8 cellular contexts compared by ENCODE assay signal in the genomic region with DNA sequence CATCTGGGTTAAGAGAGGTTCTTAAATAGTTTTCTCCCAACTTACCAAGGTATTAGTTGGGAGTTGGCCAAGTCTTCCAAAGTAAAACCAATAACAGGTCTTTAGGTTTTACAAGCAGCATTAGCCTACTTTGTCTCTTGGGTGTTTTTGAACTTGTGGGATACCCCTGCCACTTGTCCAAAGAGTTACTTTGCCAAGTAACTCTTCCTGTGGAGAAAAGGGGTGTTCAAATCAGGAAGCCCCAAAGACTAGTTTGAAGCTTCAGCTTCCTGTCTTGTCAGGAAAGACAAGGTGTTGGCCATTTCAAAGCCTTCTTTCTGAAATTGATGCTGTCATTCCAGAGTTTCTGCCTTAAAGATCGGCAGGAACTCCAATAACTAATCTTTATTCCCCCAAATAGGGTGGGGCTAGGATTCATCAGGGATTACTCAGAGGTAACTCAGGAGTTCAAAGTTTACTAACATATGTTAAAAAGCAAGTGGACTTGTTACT. TPM values are rescaled to one million over a fixed set of nuclear protein-coding genes. Genes with fewer than 3 reads are reported as not detected.
DNase-seq lines count a peak whose midpoint lies in the region; ATAC-seq and TF ChIP-seq lines count a peak whose summit lies in the region.

No MANE protein-coding gene starts in this region.

- no peaks in the 10 kb centered on the region for H3K9me3 Mint-ChIP-seq in activated T-cell treated with anti-CD3 and anti-CD28 coated beads, Interleukin-2, amount 50 U/mL, for 24 hours
- H3K9me3 Mint-ChIP-seq in T-helper 1 cell treated with Interleukin-12 subunit alpha and Interleukin-12 subunit beta and Interleukin-4 antibody, amounts not matched to agents 30 μg/mL and 1 μg/mL, for 36 hours, result no peaks in the 10 kb centered on the region

- no peaks in the 10 kb centered on the region for H3K27me3 ChIP-seq in sigmoid colon

- H3K4me3 ChIP-seq in foreskin fibroblast (ENCODE audit: low read depth in 1 of 2, low read length in 2 of 2) (peak overlapping the region; percentile 87 to 89), sigmoid colon (peak overlapping the region; percentile 60 to 99 (median 78))

- peaks cover 0 to 42% (median 28%) of the 10 kb centered on the region in 4 donors for H3K4me1 ChIP-seq in sigmoid colon

- H3K4me3 Mint-ChIP-seq in activated T-cell treated with anti-CD3 and anti-CD28 coated beads, Interleukin-2, amount 50 U/mL, for 24 hours, result peak overlapping the region; percentile 90
- peak overlapping the region; percentile 92 for H3K4me3 Mint-ChIP-seq in T-helper 1 cell treated with Interleukin-12 subunit alpha and Interleukin-12 subunit beta and Interleukin-4 antibody, amounts not matched to agents 30 μg/mL and 1 μg/mL, for 36 hours

- peak overlapping the region; percentile 77 to 90 (median 84) for H3K27ac ChIP-seq in sigmoid colon

- TF ChIP-seq POLR2A in sigmoid colon (IDR thresholded peaks at IDR 0.05), result no peak

- no peak for TF ChIP-seq CTCF in foreskin fibroblast (IDR thresholded peaks at IDR 0.05; ENCODE audit: low read depth, low read length)
- TF ChIP-seq CTCF in sigmoid colon (IDR thresholded peaks at IDR 0.05), result no peak

- peaks cover 76% of the 10 kb centered on the region for H3K4me1 Mint-ChIP-seq in activated T-cell treated with anti-CD3 and anti-CD28 coated beads, Interleukin-2, amount 50 U/mL, for 24 hours (ENCODE audit: low read depth)
- peaks cover 52% of the 10 kb centered on the region for H3K4me1 Mint-ChIP-seq in T-helper 1 cell treated with Interleukin-12 subunit alpha and Interleukin-12 subunit beta and Interleukin-4 antibody, amounts not matched to agents 30 μg/mL and 1 μg/mL, for 36 hours (ENCODE audit: low read depth)

- peak overlapping the region; percentile 95 for H3K27ac Mint-ChIP-seq in activated T-cell treated with anti-CD3 and anti-CD28 coated beads, Interleukin-2, amount 50 U/mL, for 24 hours
- peak overlapping the region; percentile 89 for H3K27ac Mint-ChIP-seq in T-helper 1 cell treated with Interleukin-12 subunit alpha and Interleukin-12 subunit beta and Interleukin-4 antibody, amounts not matched to agents 30 μg/mL and 1 μg/mL, for 36 hours

- H3K36me3 ChIP-seq in sigmoid colon, result peaks cover 0 to 33% (median 10%) of the 10 kb centered on the region in 4 donors

- no peaks in the 10 kb centered on the region for H3K9me3 ChIP-seq in sigmoid colon

- WGBS in sigmoid colon, 2 donors, result 4 to 8% methylated on average over 1 of the region's 1 CpG

- no peaks in the 10 kb centered on the region for H3K27me3 Mint-ChIP-seq in activated T-cell treated with anti-CD3 and anti-CD28 coated beads, Interleukin-2, amount 50 U/mL, for 24 hours
- no peaks in the 10 kb centered on the region for H3K27me3 Mint-ChIP-seq in T-helper 1 cell treated with Interleukin-12 subunit alpha and Interleukin-12 subunit beta and Interleukin-4 antibody, amounts not matched to agents 30 μg/mL and 1 μg/mL, for 36 hours (ENCODE audit: low read depth)

- no peak for TF ChIP-seq EP300 in sigmoid colon (IDR thresholded peaks at IDR 0.05)

- H3K36me3 Mint-ChIP-seq in activated T-cell treated with anti-CD3 and anti-CD28 coated beads, Interleukin-2, amount 50 U/mL, for 24 hours (ENCODE audit: low read depth), result peaks cover 51% of the 10 kb centered on the region
- peaks cover 26% of the 10 kb centered on the region for H3K36me3 Mint-ChIP-seq in T-helper 1 cell treated with Interleukin-12 subunit alpha and Interleukin-12 subunit beta and Interleukin-4 antibody, amounts not matched to agents 30 μg/mL and 1 μg/mL, for 36 hours (ENCODE audit: low read depth)

- ATAC-seq in HG02870 (IDR thresholded peaks at IDR 0.05; ENCODE audit: unreplicated experiment), result no peak

- intact Hi-C loops in sigmoid colon (cut with DNase I), result loop anchor here (5.0 to 10.0 kb wide), 2 partner anchors 52 to 734 kb away; a partner anchor contains a TSS

- no peak for DNase-seq in activated T-cell treated with anti-CD3 and anti-CD28 coated beads, Interleukin-2, amount 50 U/mL, for 24 hours
- no peak for DNase-seq in activated T-cell treated with anti-CD3 and anti-CD28 coated beads, Interleukin-2, amount 50 U/mL, for 1 hour
- peak; percentile 33 to 72 for DNase-seq in foreskin fibroblast
- no peak for DNase-seq in sigmoid colon
- DNase-seq in islet precursor cell, result no peak
- no peak for DNase-seq in stimulated activated CD4-positive, alpha-beta T cell treated with anti-CD3 and anti-CD28 coated beads, Interleukin-15, amount 100 ng/mL, for 24 hours

RNA-seq across cellular contexts. Expression of a gene that starts 0.8 kb away (rescaled TPM):
- 10 to 100 TPM; 17.6 to 21.6 (median 21.0) TPM for total RNA-seq in sigmoid colon
- polyA plus RNA-seq in sigmoid colon, result 10 to 100 TPM in 2 of 3 donors, 1 to 10 TPM in 1; 8.0 to 14.8 (median 12.6) TPM

Comparison
In these comparisons a context has a peak if more than half of its experiments do, and no peak if none do; other contexts are left out.
1. DNase-seq: peak in foreskin fibroblast (2 of 2); none in activated T-cell treated with anti-CD3 and anti-CD28 coated beads, Interleukin-2, amount 50 U/mL, for 24 hours (single experiment), activated T-cell treated with anti-CD3 and anti-CD28 coated beads, Interleukin-2, amount 50 U/mL, for 1 hour (single experiment), sigmoid colon (single experiment), islet precursor cell (single experiment) and stimulated activated CD4-positive, alpha-beta T cell treated with anti-CD3 and anti-CD28 coated beads, Interleukin-15, amount 100 ng/mL, for 24 hours (single experiment).